Comparison of ENCODE assay signal across 1 cellular context in genomic region chr11:113667801-113668200, GRCh38.
TF ChIP-seq lines count a peak whose summit lies in the region.

No MANE protein-coding gene starts in this region.

TF ChIP-seq in K562, 482 proteins besides CTCF, POLR2A, EP300 and RAD21 (continued from another document):
- TF ChIP-seq, protein P1, sequence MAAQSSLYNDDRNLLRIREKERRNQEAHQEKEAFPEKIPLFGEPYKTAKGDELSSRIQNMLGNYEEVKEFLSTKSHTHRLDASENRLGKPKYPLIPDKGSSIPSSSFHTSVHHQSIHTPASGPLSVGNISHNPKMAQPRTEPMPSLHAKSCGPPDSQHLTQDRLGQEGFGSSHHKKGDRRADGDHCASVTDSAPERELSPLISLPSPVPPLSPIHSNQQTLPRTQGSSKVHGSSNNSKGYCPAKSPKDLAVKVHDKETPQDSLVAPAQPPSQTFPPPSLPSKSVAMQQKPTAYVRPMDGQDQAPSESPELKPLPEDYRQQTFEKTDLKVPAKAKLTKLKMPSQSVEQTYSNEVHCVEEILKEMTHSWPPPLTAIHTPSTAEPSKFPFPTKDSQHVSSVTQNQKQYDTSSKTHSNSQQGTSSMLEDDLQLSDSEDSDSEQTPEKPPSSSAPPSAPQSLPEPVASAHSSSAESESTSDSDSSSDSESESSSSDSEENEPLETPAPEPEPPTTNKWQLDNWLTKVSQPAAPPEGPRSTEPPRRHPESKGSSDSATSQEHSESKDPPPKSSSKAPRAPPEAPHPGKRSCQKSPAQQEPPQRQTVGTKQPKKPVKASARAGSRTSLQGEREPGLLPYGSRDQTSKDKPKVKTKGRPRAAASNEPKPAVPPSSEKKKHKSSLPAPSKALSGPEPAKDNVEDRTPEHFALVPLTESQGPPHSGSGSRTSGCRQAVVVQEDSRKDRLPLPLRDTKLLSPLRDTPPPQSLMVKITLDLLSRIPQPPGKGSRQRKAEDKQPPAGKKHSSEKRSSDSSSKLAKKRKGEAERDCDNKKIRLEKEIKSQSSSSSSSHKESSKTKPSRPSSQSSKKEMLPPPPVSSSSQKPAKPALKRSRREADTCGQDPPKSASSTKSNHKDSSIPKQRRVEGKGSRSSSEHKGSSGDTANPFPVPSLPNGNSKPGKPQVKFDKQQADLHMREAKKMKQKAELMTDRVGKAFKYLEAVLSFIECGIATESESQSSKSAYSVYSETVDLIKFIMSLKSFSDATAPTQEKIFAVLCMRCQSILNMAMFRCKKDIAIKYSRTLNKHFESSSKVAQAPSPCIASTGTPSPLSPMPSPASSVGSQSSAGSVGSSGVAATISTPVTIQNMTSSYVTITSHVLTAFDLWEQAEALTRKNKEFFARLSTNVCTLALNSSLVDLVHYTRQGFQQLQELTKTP (IDR thresholded peaks at IDR 0.05; ENCODE audit: low read depth in 1 of 2, partially characterized antibody in 2 of 2), result no peak
- TF ChIP-seq NUFIP1 (IDR thresholded peaks at IDR 0.05; ENCODE audit: partially characterized antibody) (no peak), ZNF184 (CRISPR knock-in tag; IDR thresholded peaks at IDR 0.05) (no peak), HDAC1 (IDR thresholded peaks at IDR 0.05) (no peak), ZNF274 (IDR thresholded peaks at IDR 0.05; ENCODE audit: borderline replicate concordance, low read depth, low read length) (no peak), BMI1 (IDR thresholded peaks at IDR 0.05; ENCODE audit: low read length) (no peak), TAF9B (IDR thresholded peaks at IDR 0.05; ENCODE audit: partially characterized antibody) (no peak), STAT5A (IDR thresholded peaks at IDR 0.05; ENCODE audit: borderline replicate concordance, low read length) (no peak), HLTF (IDR thresholded peaks at IDR 0.05) (no peak), RBM14 (IDR thresholded peaks at IDR 0.05; ENCODE audit: borderline replicate concordance, insufficient read depth, low read depth, low read length) (no peak), NFIC (IDR thresholded peaks at IDR 0.05) (no peak), MYC (IDR thresholded peaks at IDR 0.05; ENCODE audit: low read depth, low read length) (no peak), MYC (CRISPR knock-in tag; IDR thresholded peaks at IDR 0.05; ENCODE audit: borderline replicate concordance, low read depth) (no peak), SREBF2 (CRISPR knock-in tag; IDR thresholded peaks at IDR 0.05) (no peak), ESRRA (IDR thresholded peaks at IDR 0.05; ENCODE audit: borderline replicate concordance, low read depth) (no peak), CXXC5 (CRISPR knock-in tag; IDR thresholded peaks at IDR 0.05) (no peak), CTBP1 (IDR thresholded peaks at IDR 0.05; ENCODE audit: borderline replicate concordance) (no peak)
- TF ChIP-seq, protein P2, sequence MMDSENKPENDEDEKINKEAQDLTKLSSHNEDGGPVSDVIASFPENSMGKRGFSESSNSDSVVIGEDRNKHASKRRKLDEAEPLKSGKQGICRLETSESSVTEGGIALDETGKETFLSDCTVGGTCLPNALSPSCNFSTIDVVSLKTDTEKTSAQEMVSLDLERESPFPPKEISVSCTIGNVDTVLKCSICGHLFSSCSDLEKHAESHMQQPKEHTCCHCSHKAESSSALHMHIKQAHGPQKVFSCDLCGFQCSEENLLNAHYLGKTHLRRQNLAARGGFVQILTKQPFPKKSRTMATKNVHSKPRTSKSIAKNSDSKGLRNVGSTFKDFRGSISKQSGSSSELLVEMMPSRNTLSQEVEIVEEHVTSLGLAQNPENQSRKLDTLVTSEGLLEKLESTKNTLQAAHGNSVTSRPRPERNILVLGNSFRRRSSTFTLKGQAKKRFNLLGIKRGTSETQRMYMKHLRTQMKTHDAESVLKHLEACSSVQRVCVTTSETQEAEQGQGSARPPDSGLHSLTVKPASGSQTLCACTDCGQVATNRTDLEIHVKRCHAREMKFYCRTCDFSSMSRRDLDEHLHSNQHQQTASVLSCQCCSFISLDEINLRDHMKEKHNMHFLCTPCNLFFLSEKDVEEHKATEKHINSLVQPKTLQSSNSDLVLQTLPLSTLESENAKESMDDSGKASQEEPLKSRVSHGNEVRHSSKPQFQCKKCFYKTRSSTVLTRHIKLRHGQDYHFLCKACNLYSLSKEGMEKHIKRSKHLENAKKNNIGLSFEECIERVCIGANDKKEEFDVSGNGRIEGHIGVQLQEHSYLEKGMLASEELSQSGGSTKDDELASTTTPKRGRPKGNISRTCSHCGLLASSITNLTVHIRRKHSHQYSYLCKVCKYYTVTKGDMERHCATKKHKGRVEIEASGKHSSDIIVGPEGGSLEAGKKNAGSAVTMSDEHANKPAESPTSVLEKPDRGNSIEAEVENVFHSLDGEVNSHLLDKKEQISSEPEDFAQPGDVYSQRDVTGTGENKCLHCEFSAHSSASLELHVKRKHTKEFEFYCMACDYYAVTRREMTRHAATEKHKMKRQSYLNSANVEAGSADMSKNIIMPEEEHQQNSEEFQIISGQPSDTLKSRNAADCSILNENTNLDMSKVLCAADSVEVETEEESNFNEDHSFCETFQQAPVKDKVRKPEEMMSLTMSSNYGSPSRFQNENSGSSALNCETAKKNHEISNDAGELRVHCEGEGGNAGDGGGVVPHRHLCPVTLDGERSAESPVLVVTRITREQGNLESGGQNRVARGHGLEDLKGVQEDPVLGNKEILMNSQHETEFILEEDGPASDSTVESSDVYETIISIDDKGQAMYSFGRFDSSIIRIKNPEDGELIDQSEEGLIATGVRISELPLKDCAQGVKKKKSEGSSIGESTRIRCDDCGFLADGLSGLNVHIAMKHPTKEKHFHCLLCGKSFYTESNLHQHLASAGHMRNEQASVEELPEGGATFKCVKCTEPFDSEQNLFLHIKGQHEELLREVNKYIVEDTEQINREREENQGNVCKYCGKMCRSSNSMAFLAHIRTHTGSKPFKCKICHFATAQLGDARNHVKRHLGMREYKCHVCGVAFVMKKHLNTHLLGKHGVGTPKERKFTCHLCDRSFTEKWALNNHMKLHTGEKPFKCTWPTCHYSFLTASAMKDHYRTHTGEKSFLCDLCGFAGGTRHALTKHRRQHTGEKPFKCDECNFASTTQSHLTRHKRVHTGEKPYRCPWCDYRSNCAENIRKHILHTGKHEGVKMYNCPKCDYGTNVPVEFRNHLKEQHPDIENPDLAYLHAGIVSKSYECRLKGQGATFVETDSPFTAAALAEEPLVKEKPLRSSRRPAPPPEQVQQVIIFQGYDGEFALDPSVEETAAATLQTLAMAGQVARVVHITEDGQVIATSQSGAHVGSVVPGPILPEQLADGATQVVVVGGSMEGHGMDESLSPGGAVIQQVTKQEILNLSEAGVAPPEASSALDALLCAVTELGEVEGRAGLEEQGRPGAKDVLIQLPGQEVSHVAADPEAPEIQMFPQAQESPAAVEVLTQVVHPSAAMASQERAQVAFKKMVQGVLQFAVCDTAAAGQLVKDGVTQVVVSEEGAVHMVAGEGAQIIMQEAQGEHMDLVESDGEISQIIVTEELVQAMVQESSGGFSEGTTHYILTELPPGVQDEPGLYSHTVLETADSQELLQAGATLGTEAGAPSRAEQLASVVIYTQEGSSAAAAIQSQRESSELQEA (IDR thresholded peaks at IDR 0.05; ENCODE audit: low read depth), result no peak
TF ChIP-seq in K562: peak in this region for 0.
